Comparison of ENCODE assay signal across 16 cellular contexts in the genomic region with DNA sequence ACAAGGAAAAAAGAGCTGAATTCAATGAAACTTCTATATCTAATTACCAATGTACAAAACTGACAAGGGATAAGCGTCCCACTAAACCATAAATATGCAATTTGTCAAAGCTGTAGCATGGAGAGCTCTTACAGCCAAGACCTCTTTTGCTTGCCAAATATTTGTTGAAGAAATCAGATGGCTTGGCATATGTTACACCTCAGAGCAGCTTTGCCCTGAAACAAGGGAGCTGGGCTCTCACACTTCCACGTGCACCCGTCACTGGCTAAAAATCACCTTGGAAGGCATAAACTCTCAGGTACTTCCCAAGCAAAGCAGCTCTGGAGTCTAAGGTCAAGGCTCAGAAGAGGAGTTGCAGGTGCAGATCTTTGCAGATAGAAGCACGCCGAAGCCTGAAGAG.
"Had no signal": no experiment of that assay in that cellular context is flagged by ENCODE, and none has a peak within 500 bp of the region (broad histone marks: within the 10 kb centered on the region; RNA-seq: fewer than 3 reads in every experiment).

No MANE protein-coding gene starts in this region.

- H3K27ac Mint-ChIP-seq: activated naive CD4-positive, alpha-beta T cell treated with anti-CD3 and anti-CD28 coated beads, Interleukin-2, amount 50 U/mL, for 72 hours; nephron progenitor cell; stimulated activated naive B cell treated with anti-CD40 and anti-IgM and Interleukin-4, amounts not matched to agents 10 μg/mL and 1 μg/mL and 100 μg/mL, for 72 hours had no signal

- H3K27me3 Mint-ChIP-seq: stimulated activated naive B cell treated with anti-CD40 and anti-IgM and Interleukin-4, amounts not matched to agents 10 μg/mL and 1 μg/mL and 100 μg/mL, for 72 hours had no signal

- H3K9me3 Mint-ChIP-seq: activated naive CD4-positive, alpha-beta T cell treated with anti-CD3 and anti-CD28 coated beads, Interleukin-2, amount 50 U/mL, for 72 hours; stimulated activated naive B cell treated with anti-CD40 and anti-IgM and Interleukin-4, amounts not matched to agents 10 μg/mL and 1 μg/mL and 100 μg/mL, for 72 hours had no signal

- DNase-seq: activated CD4-positive, alpha-beta T cell treated with anti-CD3 and anti-CD28 coated beads, Interleukin-2, amount 50 U/mL, for 1 hour; activated CD8-positive, alpha-beta memory T cell treated with anti-CD3 and anti-CD28 coated beads, Interleukin-2, amount 50 U/mL, for 4 hours; activated effector memory CD4-positive, alpha-beta T cell treated with anti-CD3 and anti-CD28 coated beads, Interleukin-2, amount 50 U/mL, for 16 hours; activated T-cell treated with anti-CD3 and anti-CD28 coated beads, Interleukin-2, amount 50 U/mL, for 48 hours; amniotic stem cell; cortex of kidney; erythroblast; gastrocnemius medialis; heart right ventricle; left ventricle myocardium superior; nephron progenitor cell; nucleus accumbens; retina; stimulated activated naive B cell treated with anti-CD40 and anti-IgM and Interleukin-4, amounts not matched to agents 10 μg/mL and 1 μg/mL and 100 μg/mL, for 72 hours had no signal

- ATAC-seq: gastrocnemius medialis; heart right ventricle; left ventricle myocardium superior; stimulated activated naive B cell treated with anti-CD40 and anti-IgM and Interleukin-4, amounts not matched to agents 10 μg/mL and 1 μg/mL and 100 μg/mL, for 72 hours had no signal

- H3K36me3 Mint-ChIP-seq: activated naive CD4-positive, alpha-beta T cell treated with anti-CD3 and anti-CD28 coated beads, Interleukin-2, amount 50 U/mL, for 72 hours; brain; stimulated activated naive B cell treated with anti-CD40 and anti-IgM and Interleukin-4, amounts not matched to agents 10 μg/mL and 1 μg/mL and 100 μg/mL, for 72 hours had no signal

- H3K9me3 ChIP-seq: gastrocnemius medialis had no signal

- H3K27ac ChIP-seq: gastrocnemius medialis, heart right ventricle had no signal

- H3K27me3 ChIP-seq: gastrocnemius medialis, heart right ventricle had no signal

- H3K36me3 ChIP-seq: gastrocnemius medialis, heart right ventricle had no signal

- H3K4me3 Mint-ChIP-seq: nephron progenitor cell; stimulated activated naive B cell treated with anti-CD40 and anti-IgM and Interleukin-4, amounts not matched to agents 10 μg/mL and 1 μg/mL and 100 μg/mL, for 72 hours had no signal

- H3K4me3 ChIP-seq: gastrocnemius medialis, heart right ventricle had no signal

- H3K4me1 Mint-ChIP-seq: stimulated activated naive B cell treated with anti-CD40 and anti-IgM and Interleukin-4, amounts not matched to agents 10 μg/mL and 1 μg/mL and 100 μg/mL, for 72 hours had no signal
